In genomic region chr9:32741706-32742105, GRCh38 we compare ENCODE assay signal across 15 cellular contexts. TPM values are rescaled to one million over a fixed set of nuclear protein-coding genes. Genes with fewer than 3 reads are reported as not detected.
DNase-seq lines count a peak whose midpoint lies in the region; FAIRE-seq and TF ChIP-seq lines count a peak whose summit lies in the region.
"Had no signal": no experiment of that assay in that cellular context is flagged by ENCODE, and none has a peak within 500 bp of the region (broad histone marks: within the 10 kb centered on the region; RNA-seq: fewer than 3 reads in every experiment).

No MANE protein-coding gene starts in this region.

- H2BK120ac ChIP-seq in trophoblast cell (ENCODE audit: insufficient read depth, low read length, poor library complexity) = no peak overlapping the region

- peaks cover 4% of the 10 kb centered on the region for H3K79me1 ChIP-seq in trophoblast cell (ENCODE audit: low read length)

- H3K9me3 ChIP-seq in PC-9 (ENCODE audit: insufficient read depth, low read depth) = peaks cover 4% of the 10 kb centered on the region
- no peaks in the 10 kb centered on the region for H3K9me3 ChIP-seq in trophoblast cell (ENCODE audit: insufficient read depth, low read depth, low read length)
- H3K9me3 ChIP-seq: neutrophil had no signal

- peak overlapping the region; percentile 19 for H4K91ac ChIP-seq in trophoblast cell (ENCODE audit: low read depth, low read length)

- H3K14ac ChIP-seq in trophoblast cell (ENCODE audit: low read length) = no peak overlapping the region

- no peak overlapping the region for H4K12ac ChIP-seq in trophoblast cell (ENCODE audit: low read depth, low read length)

- peak; percentile 2 for DNase-seq in HTR-8/SVneo (ENCODE audit: insufficient read length, low spot score)
- DNase-seq in PC-9 = peak; percentile 42 to 82
- peak; percentile 43 for DNase-seq in epithelial cell of proximal tubule (ENCODE audit: low read depth)
- DNase-seq in trophoblast cell = peak in 1 of 2 donors; percentile 55
- DNase-seq in activated naive CD4-positive, alpha-beta T cell treated with anti-CD3 and anti-CD28 coated beads, Interleukin-2, amount 50 U/mL, for 16 hours = no peak
- no peak for DNase-seq in activated CD4-positive, CD25-positive, alpha-beta regulatory T cell treated with anti-CD3 and anti-CD28 coated beads, Interleukin-2, amount 50 U/mL, for 72 hours
- no peak for DNase-seq in DMS79 (lab: John Stamatoyannopoulos, UW)
- DNase-seq: activated B cell treated with CpG ODN at 0.5 μM for 24 hours; CD4-positive, CD25-positive, alpha-beta regulatory T cell; cortex of kidney; H7; Karpas-422 had no signal

- H2BK5ac ChIP-seq in trophoblast cell (ENCODE audit: low read depth, low read length, poor library complexity) = no peak overlapping the region

- POLR2A ChIA-PET in PC-9 (lab: Charles Lee; ENCODE audit: unreplicated experiment) = interaction anchor here (0.6 kb wide), 2 partner anchors 25 to 152 kb away, joined by 5 to 6 read pairs; no protein-coding TSS in a partner anchor

- H3K27ac ChIP-seq in PC-9 (peak overlapping the region; percentile 86), trophoblast cell (ENCODE audit: low read depth, low read length) (peak overlapping the region; percentile 60)
- H3K27ac ChIP-seq: neutrophil had no signal

- H3K79me2 ChIP-seq in PC-9 (ENCODE audit: low read depth) (no peaks in the 10 kb centered on the region), trophoblast cell (ENCODE audit: control insufficient read depth, insufficient read depth, low read length, poor library complexity) (no peaks in the 10 kb centered on the region)

- no peak overlapping the region for H2BK12ac ChIP-seq in trophoblast cell (ENCODE audit: low read length)

- peaks cover 61% of the 10 kb centered on the region for H3K4me1 ChIP-seq in PC-9 (replicated peaks; ENCODE audit: insufficient read depth)
- peaks cover 6 to 10% of the 10 kb centered on the region in 2 experiments for H3K4me1 ChIP-seq in trophoblast cell (ENCODE audit: control insufficient read depth in 1 of 2, insufficient read depth in 2 of 2, low read length in 2 of 2)

- FAIRE-seq in HTR-8/SVneo (lab: Jason Lieb, UNC) = no peak

- H2AK5ac ChIP-seq in trophoblast cell (ENCODE audit: low read length) = no peak overlapping the region

- no peaks in the 10 kb centered on the region for H3K9me2 ChIP-seq in PC-9 (ENCODE audit: insufficient read depth)

- peak overlapping the region; percentile 68 for H3K4me2 ChIP-seq in PC-9
- H3K4me2 ChIP-seq in trophoblast cell (ENCODE audit: low read length) = peak overlapping the region; percentile 20

- H2AFZ ChIP-seq in PC-9 = no peak overlapping the region
- H2AFZ ChIP-seq in trophoblast cell (ENCODE audit: insufficient read depth, low read length, poor library complexity) = no peak overlapping the region

- CTCF ChIA-PET in PC-9 (lab: Charles Lee) = no interaction called here

- BruUV-seq in PC-9 (replicated peaks; lab: Mats Ljungman, UMichigan) = no TSS peak

- no CpG with 5 or more reads among the region's 4 CpGs for WGBS in trophoblast cell (ENCODE audit: extremely low coverage, insufficient coverage, insufficient read length)

- H3K4me3 ChIP-seq in PC-9 = no peak overlapping the region; the same call in 1 of the 2 replicates
- H3K4me3 ChIP-seq in epithelial cell of proximal tubule (ENCODE audit: low read depth, low read length) = no peak overlapping the region
- H3K4me3 ChIP-seq in trophoblast cell (ENCODE audit: low read depth, low read length) = no peak overlapping the region

- H3K9ac ChIP-seq in trophoblast cell (ENCODE audit: low read length) = no peak overlapping the region

- no peak overlapping the region for H4K8ac ChIP-seq in trophoblast cell (ENCODE audit: low read depth, low read length)

- no peak overlapping the region for H3K23ac ChIP-seq in trophoblast cell (ENCODE audit: low read length)

- no peaks in the 10 kb centered on the region for H3K27me3 ChIP-seq in PC-9 (ENCODE audit: insufficient read depth, low read depth)
- no peaks in the 10 kb centered on the region for H3K27me3 ChIP-seq in trophoblast cell (ENCODE audit: insufficient read depth, low read length)
- H3K27me3 ChIP-seq: neutrophil had no signal

- no peak overlapping the region for H3K18ac ChIP-seq in trophoblast cell (ENCODE audit: low read length)

- H3K36me3 ChIP-seq in PC-9 (ENCODE audit: low read depth) = no peaks in the 10 kb centered on the region
- H3K36me3 ChIP-seq in trophoblast cell (ENCODE audit: control insufficient read depth in 1 of 2, insufficient read depth in 2 of 2, low read length in 2 of 2) = no peaks in the 10 kb centered on the region
- H3K36me3 ChIP-seq: neutrophil had no signal

- TF ChIP-seq CTCF in PC-9 (conservative IDR thresholded peaks at IDR 0.05) (no peak), epithelial cell of proximal tubule (conservative IDR thresholded peaks at IDR 0.05; ENCODE audit: low read depth, low read length) (no peak)

- peaks cover 35% of the 10 kb centered on the region for H3F3A ChIP-seq in PC-9 (ENCODE audit: insufficient read depth, low read depth)

- no peaks in the 10 kb centered on the region for H4K20me1 ChIP-seq in PC-9 (ENCODE audit: insufficient read depth)

- no peak overlapping the region for H3K4ac ChIP-seq in trophoblast cell (ENCODE audit: low read depth, low read length)

- intact Hi-C loops in PC-9 (cut with micrococcal nuclease; ENCODE audit: unreplicated experiment) = loop anchor here (1.0 to 5.0 kb wide), 3 partner anchors 34 to 226 kb away; no protein-coding TSS in a partner anchor

RNA-seq across cellular contexts. Expression of gene TMEM215, which starts 41.6 kb away (rescaled TPM):
- not detected in 2 replicates for total RNA-seq in PC-9 (2021)
- total RNA-seq in epithelial cell of proximal tubule = not detected in 2 replicates
- 0.08 and 0.10 TPM in 2 replicates for polyA plus RNA-seq in trophoblast cell (2013)
- total RNA-seq: activated B cell treated with CpG ODN at 0.5 μM for 24 hours; CD4-positive, CD25-positive, alpha-beta regulatory T cell; fibroblast of lung; mesenteric fat pad had no signal
- polyA plus RNA-seq: CD4-positive, CD25-positive, alpha-beta regulatory T cell; fibroblast of lung had no signal

Comparison
In these comparisons a context has a peak if more than half of its experiments do, and no peak if none do; other contexts are left out.
1. DNase-seq: peak in HTR-8/SVneo (single experiment), PC-9 (2 of 2) and epithelial cell of proximal tubule (single experiment); none in activated naive CD4-positive, alpha-beta T cell treated with anti-CD3 and anti-CD28 coated beads, Interleukin-2, amount 50 U/mL, for 16 hours (single experiment), activated CD4-positive, CD25-positive, alpha-beta regulatory T cell treated with anti-CD3 and anti-CD28 coated beads, Interleukin-2, amount 50 U/mL, for 72 hours (single experiment) and DMS79 (single experiment).